In genomic region chr1:51870603-51871350, GRCh38 we compare ENCODE assay signal across 1 cellular context.
TF ChIP-seq lines count a peak whose summit lies in the region.

No MANE protein-coding gene starts in this region.

TF ChIP-seq in GM23338, 12 proteins besides CTCF, POLR2A, EP300 and RAD21:
- TF ChIP-seq STAT1 (IDR thresholded peaks at IDR 0.05; ENCODE audit: unreplicated experiment) (no peak), ZNF462 (CRISPR knock-in tag; IDR thresholded peaks at IDR 0.05) (no peak), ZNF114 (CRISPR knock-in tag; IDR thresholded peaks at IDR 0.05) (no peak), JUNB (IDR thresholded peaks at IDR 0.05; ENCODE audit: unreplicated experiment) (no peak), ZNF331 (CRISPR knock-in tag; IDR thresholded peaks at IDR 0.05; ENCODE audit: low read depth) (no peak), EZH2phosphoT487 (IDR thresholded peaks at IDR 0.05; ENCODE audit: unreplicated experiment) (no peak), ETS1 (IDR thresholded peaks at IDR 0.05) (no peak), CREB1 (CRISPR knock-in tag; IDR thresholded peaks at IDR 0.05; ENCODE audit: low read depth) (no peak), REST (IDR thresholded peaks at IDR 0.05; ENCODE audit: unreplicated experiment) (no peak), EZH2 (IDR thresholded peaks at IDR 0.05; ENCODE audit: low read depth, unreplicated experiment) (no peak), POLR2AphosphoS5 (IDR thresholded peaks at IDR 0.05; ENCODE audit: low read depth) (no peak), NANOG (IDR thresholded peaks at IDR 0.05; ENCODE audit: borderline replicate concordance) (no peak)
